ENCODE assay signal across 22 cellular contexts in the genomic region with DNA sequence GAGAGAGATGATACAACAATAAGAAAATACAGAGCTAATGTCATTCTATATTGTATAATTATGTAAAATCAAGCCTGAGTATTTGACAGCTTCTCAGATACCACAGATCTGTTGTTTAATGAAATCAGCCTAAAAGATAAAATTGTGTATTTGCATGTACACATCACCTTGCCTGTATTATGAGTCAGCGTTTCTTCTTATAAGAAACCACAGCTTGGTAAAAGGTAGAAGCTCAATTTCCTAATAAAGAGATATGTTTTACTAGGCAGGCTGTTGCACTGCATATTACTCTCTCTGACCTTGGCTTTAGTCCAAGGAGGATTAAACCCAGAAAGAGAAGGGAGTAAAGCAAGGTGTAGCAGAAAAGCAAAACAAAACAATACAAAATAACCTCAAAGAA.
"Had no signal": no experiment of that assay in that cellular context is flagged by ENCODE, and none has a peak within 500 bp of the region (broad histone marks: within the 10 kb centered on the region; RNA-seq: fewer than 3 reads in every experiment).

No MANE protein-coding gene starts in this region.

- ATAC-seq: activated naive CD8-positive, alpha-beta T cell treated with anti-CD3 and anti-CD28 coated beads, Interleukin-2, amount 50 U/mL, for 24 hours; stimulated activated naive CD8-positive, alpha-beta T cell treated with anti-CD3 and anti-CD28 coated beads, Interleukin-15, Interleukin-2, amounts not matched to agents 100 U/mL and 50 U/mL, for 24 hours had no signal

- FAIRE-seq: endometrium had no signal

- H3K9me3 ChIP-seq: left ventricle myocardium inferior, tibial artery had no signal

- H3K4me3 ChIP-seq: coronary artery, left ventricle myocardium inferior, tibial artery had no signal

- H3K36me3 ChIP-seq: brain microvascular endothelial cell, left ventricle myocardium inferior, tibial artery had no signal

- DNase-seq: activated CD4-positive, alpha-beta memory T cell treated with anti-CD3 and anti-CD28 coated beads, Interleukin-2, amount 10 ng/mL, durations not matched to agents 7 days and 5 days; activated CD4-positive, alpha-beta T cell treated with anti-CD3 and anti-CD28 coated beads for 48 hours; activated CD4-positive, CD25-positive, alpha-beta regulatory T cell; activated naive CD4-positive, alpha-beta T cell treated with anti-CD3 and anti-CD28 coated beads for 36 hours; activated naive CD8-positive, alpha-beta T cell treated with anti-CD3 and anti-CD28 coated beads, Interleukin-2, amount 50 U/mL, for 24 hours; activated T-cell treated with anti-CD3 and anti-CD28 coated beads, Interleukin-2, amount 50 U/mL, for 24 hours; anterior cingulate cortex; brain microvascular endothelial cell; erythroblast; foreskin melanocyte; hypothalamus; islet precursor cell; left ventricle myocardium inferior; mammary epithelial cell; midbrain; nucleus accumbens; stimulated activated CD4-positive, alpha-beta T cell treated with anti-CD3 and anti-CD28 coated beads, Interleukin-2, amount 100 ng/mL, for 24 hours; stimulated activated naive CD8-positive, alpha-beta T cell treated with anti-CD3 and anti-CD28 coated beads, Interleukin-15, Interleukin-2, amounts not matched to agents 100 U/mL and 50 U/mL, for 24 hours; substantia nigra; tibial artery had no signal

- H3K27ac ChIP-seq: brain microvascular endothelial cell, coronary artery, left ventricle myocardium inferior, tibial artery had no signal

- H3K27me3 ChIP-seq: brain microvascular endothelial cell, tibial artery had no signal

- H3K4me1 ChIP-seq: left ventricle myocardium inferior, tibial artery had no signal
